21 cellular contexts compared by ENCODE assay signal in genomic region chr7:133691727-133692450, GRCh38.
DNase-seq lines count a peak whose midpoint lies in the region; ATAC-seq and TF ChIP-seq lines count a peak whose summit lies in the region.
"Had no signal": no experiment of that assay in that cellular context is flagged by ENCODE, and none has a peak within 500 bp of the region (broad histone marks: within the 10 kb centered on the region; RNA-seq: fewer than 3 reads in every experiment).

No MANE protein-coding gene starts in this region.

- WGBS in right cardiac atrium, result 51% methylated on average over 4 of the region's 4 CpGs
- 66 to 87% methylated on average over 4 of the region's 4 CpGs for WGBS in aorta, 2 donors
- 57 to 74% methylated on average over 2 to 4 of the region's 4 CpGs for WGBS in gastroesophageal sphincter (ENCODE audit: low coverage in 1 of 2), 2 donors

- H3K27ac ChIP-seq in right atrium auricular region (no peak overlapping the region), right cardiac atrium (ENCODE audit: low read length) (no peak overlapping the region), aorta (ENCODE audit: low read depth in 1 of 2, low read length in 2 of 2) (no peak overlapping the region), gastroesophageal sphincter (no peak overlapping the region)
- H3K27ac ChIP-seq: BLaER1, KMS-11, Peyer's patch had no signal

- H3K4me1 ChIP-seq in right atrium auricular region (peaks cover 0 to 37% of the 10 kb centered on the region in 2 donors), right cardiac atrium (ENCODE audit: control insufficient read depth, insufficient read depth, low read length) (peaks cover 4% of the 10 kb centered on the region), aorta (ENCODE audit: control insufficient read depth in 1 of 2, insufficient read depth in 2 of 2, low read length in 2 of 2) (peaks cover 0 to 3% of the 10 kb centered on the region in 2 donors), gastroesophageal sphincter (no peaks in the 10 kb centered on the region)
- H3K4me1 ChIP-seq: BLaER1, Peyer's patch had no signal

- no peak for TF ChIP-seq POLR2A in gastroesophageal sphincter (IDR thresholded peaks at IDR 0.05)

- H3K27me3 ChIP-seq in right atrium auricular region (no peaks in the 10 kb centered on the region), right cardiac atrium (ENCODE audit: control insufficient read depth, insufficient read depth) (no peaks in the 10 kb centered on the region), aorta (ENCODE audit: control insufficient read depth in 1 of 2, insufficient read depth in 2 of 2, low read length in 1 of 2) (no peaks in the 10 kb centered on the region), gastroesophageal sphincter (no peaks in the 10 kb centered on the region)
- H3K27me3 ChIP-seq: BLaER1, Peyer's patch had no signal

- H3K4me3 ChIP-seq in right atrium auricular region, result no peak overlapping the region
- H3K4me3 ChIP-seq in cardiac fibroblast (replicated peaks in 1 of 2; ENCODE audit: low read depth in 2 of 2, low read length in 2 of 2), result no peak overlapping the region
- H3K4me3 ChIP-seq in right cardiac atrium (ENCODE audit: low read length), result no peak overlapping the region
- H3K4me3 ChIP-seq in aorta (ENCODE audit: low read length in 2 of 2), result no peak overlapping the region
- H3K4me3 ChIP-seq in gastroesophageal sphincter, result no peak overlapping the region
- H3K4me3 ChIP-seq: BLaER1, Peyer's patch had no signal

- TF ChIP-seq EP300 in gastroesophageal sphincter (IDR thresholded peaks at IDR 0.05), result no peak

- TF ChIP-seq CTCF in right atrium auricular region (IDR thresholded peaks at IDR 0.05), result no peak
- TF ChIP-seq CTCF in cardiac fibroblast (IDR thresholded peaks at IDR 0.05; ENCODE audit: low read depth, low read length), result no peak
- no peak for TF ChIP-seq CTCF in gastroesophageal sphincter (IDR thresholded peaks at IDR 0.05)

- peak; percentile 43 for ATAC-seq in left ventricle myocardium superior
- peak; percentile 47 to 57 for ATAC-seq in right cardiac atrium
- peak; percentile 44 for ATAC-seq in aorta (ENCODE audit: low FRiP score)
- no peak for ATAC-seq in gastroesophageal sphincter

- intact Hi-C loops in left ventricle myocardium superior (cut with micrococcal nuclease) (no loop called here), right cardiac atrium (cut with DNase I) (no loop called here), aorta (cut with DNase I) (no loop called here)

- H3K36me3 ChIP-seq in right atrium auricular region (no peaks in the 10 kb centered on the region), aorta (ENCODE audit: control insufficient read depth in 1 of 2, insufficient read depth in 2 of 2, low read length in 1 of 2) (no peaks in the 10 kb centered on the region), gastroesophageal sphincter (no peaks in the 10 kb centered on the region)
- H3K36me3 ChIP-seq: BLaER1, Peyer's patch had no signal

- no peaks in the 10 kb centered on the region for H3K9me3 ChIP-seq in right atrium auricular region
- H3K9me3 ChIP-seq in right cardiac atrium (ENCODE audit: control insufficient read depth, low read length), result no peaks in the 10 kb centered on the region
- no peaks in the 10 kb centered on the region for H3K9me3 ChIP-seq in aorta (ENCODE audit: control insufficient read depth, low read length)
- H3K9me3 ChIP-seq in gastroesophageal sphincter, result no peaks in the 10 kb centered on the region
- H3K9me3 ChIP-seq: BLaER1, Peyer's patch, SK-N-SH had no signal

- DNase-seq in left ventricle myocardium superior, result no peak
- no peak for DNase-seq in right atrium auricular region (ENCODE audit: low spot score)
- DNase-seq in cardiac fibroblast (ENCODE audit: low read depth in 2 of 2), result peak; percentile 80 to 82
- DNase-seq in right cardiac atrium, result no peak
- DNase-seq in aorta, result no peak
- DNase-seq in NOMO-1 (lab: John Stamatoyannopoulos, UW; ENCODE audit: unreplicated experiment in 2 of 2), result no peak
- DNase-seq in DMS53 (lab: John Stamatoyannopoulos, UW), result no peak
- DNase-seq: CD8-positive, alpha-beta memory T cell; DMS79 treated with DMSO at 0.1 percent for 48 hours; GOT3; NCI-H1048; NCI-H1436 treated with DMSO at 0.1 percent for 48 hours; NCI-H2029 treated with DMSO at 0.1 percent for 48 hours; NCI-H2171 treated with DMSO at 0.1 percent for 48 hours; NCI-H510A treated with DMSO at 0.1 percent for 48 hours; Peyer's patch; SHP77; SK-N-SH had no signal

Comparison
In these comparisons a context has a peak if more than half of its experiments do, and no peak if none do; other contexts are left out.
1. DNase-seq: peak in cardiac fibroblast (2 of 2); none in left ventricle myocardium superior (single experiment), right atrium auricular region (single experiment), right cardiac atrium (0 of 3), aorta (0 of 2), NOMO-1 (0 of 2) and DMS53 (single experiment).